26 cellular contexts compared by ENCODE assay signal in genomic region chr16:3597226-3597625, GRCh38.
"Had no signal": no experiment of that assay in that cellular context is flagged by ENCODE, and none has a peak within 500 bp of the region (broad histone marks: within the 10 kb centered on the region; RNA-seq: fewer than 3 reads in every experiment).

No MANE protein-coding gene starts in this region.

- H3K9me3 Mint-ChIP-seq: activated B cell treated with CpG ODN at 0.5 μM for 24 hours; activated CD4-positive, alpha-beta T cell treated with anti-CD3 and anti-CD28 coated beads, Interleukin-2, amount 10 ng/mL, durations not matched to agents 24 days and 14 days; activated naive CD4-positive, alpha-beta T cell treated with anti-CD3 and anti-CD28 coated beads, Interleukin-2, amount 50 U/mL, for 24 hours; activated T-cell treated with anti-CD3 and anti-CD28 coated beads, Interleukin-2, amount 50 U/mL, for 24 hours; activated T-helper 1 cell treated with anti-CD3 and anti-CD28 coated beads, Interleukin-12 subunit alpha, Interleukin-12 subunit beta, Interleukin-2, Interleukin-4 antibody, amounts not matched to agents 30 ng/mL and 10 ng/mL and 1 ng/mL, durations not matched to agents 14 hours and 24 hours and 36 hours; T-helper 2 cell treated with Interferon-gamma antibody and Interleukin-4, amounts not matched to agents 5 μg/mL and 100 μg/mL, for 36 hours had no signal

- H3K27ac ChIP-seq: breast epithelium, RWPE1, SJCRH30 had no signal

- H3K27me3 ChIP-seq: breast epithelium, SJCRH30 had no signal

- H3K4me1 Mint-ChIP-seq: activated B cell treated with CpG ODN at 0.5 μM for 24 hours; activated naive CD4-positive, alpha-beta T cell treated with anti-CD3 and anti-CD28 coated beads, Interleukin-2, amount 50 U/mL, for 24 hours had no signal

- H3K4me3 Mint-ChIP-seq: activated B cell treated with CpG ODN at 0.5 μM for 24 hours; activated CD4-positive, alpha-beta T cell treated with anti-CD3 and anti-CD28 coated beads, Interleukin-2, amount 10 ng/mL, durations not matched to agents 24 days and 14 days; activated CD8-positive, alpha-beta memory T cell treated with anti-CD3 and anti-CD28 coated beads, Interleukin-2, amount 10 ng/mL, durations not matched to agents 7 days and 5 days; activated naive CD4-positive, alpha-beta T cell treated with anti-CD3 and anti-CD28 coated beads, Interleukin-2, amount 50 U/mL, for 24 hours; activated T-cell treated with anti-CD3 and anti-CD28 coated beads, Interleukin-2, amount 50 U/mL, for 24 hours; activated T-helper 1 cell treated with anti-CD3 and anti-CD28 coated beads, Interleukin-12 subunit alpha, Interleukin-12 subunit beta, Interleukin-2, Interleukin-4 antibody, amounts not matched to agents 30 ng/mL and 10 ng/mL and 1 ng/mL, durations not matched to agents 14 hours and 24 hours and 36 hours; T-helper 2 cell treated with Interferon-gamma antibody and Interleukin-4, amounts not matched to agents 5 μg/mL and 100 μg/mL, for 36 hours had no signal

- H3K4me3 ChIP-seq: breast epithelium, SJCRH30 had no signal

- H3K4me1 ChIP-seq: breast epithelium, SJCRH30 had no signal

- DNase-seq: activated B cell treated with CpG ODN at 0.5 μM for 24 hours; activated CD4-positive, alpha-beta T cell treated with anti-CD3 and anti-CD28 coated beads for 1 hour; activated CD4-positive, alpha-beta T cell treated with anti-CD3 and anti-CD28 coated beads, Interleukin-2, amount 10 ng/mL, durations not matched to agents 24 days and 14 days; activated CD4-positive, alpha-beta T cell treated with anti-CD3 and anti-CD28 coated beads, Interleukin-2, amount 50 U/mL, for 48 hours; activated CD8-positive, alpha-beta memory T cell treated with anti-CD3 and anti-CD28 coated beads, Interleukin-2, amount 10 ng/mL, durations not matched to agents 7 days and 5 days; activated effector memory CD4-positive, alpha-beta T cell treated with Interleukin-2 at 50 U/mL for 16 hours; activated naive CD4-positive, alpha-beta T cell; activated T-cell treated with anti-CD3 and anti-CD28 coated beads, Interleukin-2, amount 50 U/mL, for 24 hours; caudate nucleus; Kasumi-1; NCI-H1105 treated with DMSO at 0.1 percent for 48 hours; NCI-H1436 treated with DMSO at 0.1 percent for 48 hours; NCI-H187; NCI-H2081; NCI-H510A treated with DMSO at 0.1 percent for 48 hours; NCI-H69; NK-92 treated with Interleukin-12 subunit alpha and Interleukin-12 subunit beta, amount 100 ng/mL, for 24 hours; OCI-M1; Right ventricle myocardium superior; SJCRH30; SW 1271 had no signal

- H3K27ac Mint-ChIP-seq: activated B cell treated with CpG ODN at 0.5 μM for 24 hours; activated CD4-positive, alpha-beta T cell treated with anti-CD3 and anti-CD28 coated beads, Interleukin-2, amount 10 ng/mL, durations not matched to agents 24 days and 14 days; activated CD8-positive, alpha-beta memory T cell treated with anti-CD3 and anti-CD28 coated beads, Interleukin-2, amount 10 ng/mL, durations not matched to agents 7 days and 5 days; activated naive CD4-positive, alpha-beta T cell treated with anti-CD3 and anti-CD28 coated beads, Interleukin-2, amount 50 U/mL, for 24 hours; activated T-cell treated with anti-CD3 and anti-CD28 coated beads, Interleukin-2, amount 50 U/mL, for 24 hours; T-helper 2 cell treated with Interferon-gamma antibody and Interleukin-4, amounts not matched to agents 5 μg/mL and 100 μg/mL, for 36 hours had no signal

- H3K27me3 Mint-ChIP-seq: activated B cell treated with CpG ODN at 0.5 μM for 24 hours; activated CD4-positive, alpha-beta T cell treated with anti-CD3 and anti-CD28 coated beads, Interleukin-2, amount 10 ng/mL, durations not matched to agents 24 days and 14 days; activated CD8-positive, alpha-beta memory T cell treated with anti-CD3 and anti-CD28 coated beads, Interleukin-2, amount 10 ng/mL, durations not matched to agents 7 days and 5 days; activated naive CD4-positive, alpha-beta T cell treated with anti-CD3 and anti-CD28 coated beads, Interleukin-2, amount 50 U/mL, for 24 hours; activated T-cell treated with anti-CD3 and anti-CD28 coated beads, Interleukin-2, amount 50 U/mL, for 24 hours had no signal

- H3K36me3 ChIP-seq: breast epithelium had no signal
